13 cellular contexts compared by ENCODE assay signal in the genomic region with DNA sequence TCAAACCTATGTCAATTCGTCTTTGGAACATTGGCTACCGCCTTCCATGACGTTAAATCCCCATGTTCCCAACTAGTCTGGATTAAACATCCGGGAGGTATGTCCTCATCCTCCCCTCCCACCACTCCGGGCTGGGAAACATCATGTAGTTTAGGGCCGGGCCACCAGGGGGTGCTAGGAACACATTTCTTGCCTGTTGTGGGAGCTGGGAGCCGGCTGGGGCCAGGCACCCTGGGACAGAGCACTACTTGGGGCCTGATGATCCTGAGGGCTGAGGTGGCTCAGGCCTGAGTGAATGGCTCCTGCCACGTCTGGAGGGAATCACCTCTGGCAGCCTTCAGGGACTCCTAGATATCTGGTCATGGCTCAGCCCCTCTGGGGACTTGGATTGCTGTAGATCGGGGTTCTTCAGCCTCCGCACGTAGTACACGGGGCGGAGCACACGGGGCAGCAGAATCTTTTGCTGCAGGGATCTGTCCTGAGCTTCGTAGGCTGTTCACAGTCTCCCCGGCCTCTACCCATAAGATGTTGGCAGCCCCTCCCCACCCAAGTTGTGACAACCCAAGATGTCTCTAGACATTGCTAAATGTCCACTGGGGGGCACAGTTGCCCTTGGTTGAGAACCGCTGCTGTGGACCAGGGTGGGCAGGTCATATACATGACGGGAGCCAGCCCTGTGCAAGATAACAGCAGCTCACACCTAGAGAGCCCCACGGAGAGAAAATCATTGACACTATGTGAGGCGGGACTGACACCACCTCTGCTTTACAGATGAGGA.
A peak's percentile ranks its signal among the peaks of the same experiment; 100 is the strongest.
DNase-seq lines count a peak whose midpoint lies in the region; ATAC-seq and TF ChIP-seq lines count a peak whose summit lies in the region.
"Had no signal": no experiment of that assay in that cellular context is flagged by ENCODE, and none has a peak within 500 bp of the region (broad histone marks: within the 10 kb centered on the region; RNA-seq: fewer than 3 reads in every experiment).

No MANE protein-coding gene starts in this region.

- no peak overlapping the region for H3K4me3 ChIP-seq in OCI-LY3 (ENCODE audit: low read length)
- H3K4me3 ChIP-seq: colonic mucosa, transverse colon had no signal

- H3K4me2 ChIP-seq in OCI-LY3 (ENCODE audit: low read length), result no peak overlapping the region

- no peak overlapping the region for H3K9ac ChIP-seq in OCI-LY3 (ENCODE audit: low read length)

- DNase-seq in SKM-1 treated with dmso at 0.1 percent for 144 hours (lab: John Stamatoyannopoulos, UW; ENCODE audit: unreplicated experiment) (peak; percentile 1), SKM-1 (lab: John Stamatoyannopoulos, UW; ENCODE audit: unreplicated experiment) (no peak), left ventricle myocardium superior (peak; percentile 49), activated gamma-delta T cell (lab: John Stamatoyannopoulos, UW) (no peak), globus pallidus (ENCODE audit: low spot score) (no peak)
- DNase-seq: activated naive CD4-positive, alpha-beta T cell treated with anti-CD3 and anti-CD28 coated beads, Interleukin-2, amount 10 ng/mL, durations not matched to agents 7 days and 5 days; colonic mucosa; NCI-H2171 treated with DMSO at 0.1 percent for 48 hours; transverse colon had no signal

- H3K36me3 ChIP-seq in OCI-LY3 (replicated peaks; ENCODE audit: low read depth, low read length), result no peaks in the 10 kb centered on the region
- H3K36me3 ChIP-seq: colonic mucosa, transverse colon had no signal

- no peaks in the 10 kb centered on the region for H3K9me3 ChIP-seq in OCI-LY3 (ENCODE audit: insufficient read depth, low read length)
- H3K9me3 ChIP-seq: colonic mucosa, transverse colon had no signal

- no peak overlapping the region for H3K27ac ChIP-seq in OCI-LY3 (ENCODE audit: low read length)
- H3K27ac ChIP-seq: colonic mucosa, transverse colon had no signal

- intact Hi-C loops in left ventricle myocardium superior (cut with micrococcal nuclease), result loop anchor here (5.0 kb wide), 1 partner anchor 173 kb away; no protein-coding TSS in a partner anchor

- no peaks in the 10 kb centered on the region for H3K4me1 ChIP-seq in OCI-LY3 (ENCODE audit: low read length)
- H3K4me1 ChIP-seq: colonic mucosa, transverse colon had no signal

- no peak overlapping the region for H2AFZ ChIP-seq in OCI-LY3 (ENCODE audit: low read depth, low read length)

- TF ChIP-seq CTCF in GM12872 (IDR thresholded peaks at IDR 0.05; ENCODE audit: insufficient read depth, low read depth, low read length) (peak; percentile 19; the same call in 1 of the 3 replicates), OCI-LY3 (IDR thresholded peaks at IDR 0.05; ENCODE audit: low read depth, low read length) (peak; percentile 24)

- ATAC-seq in left ventricle myocardium superior, result peak; percentile 69
- ATAC-seq in GM21390 (IDR thresholded peaks at IDR 0.05; ENCODE audit: unreplicated experiment), result no peak
- ATAC-seq: activated CD4-positive, CD25-positive, alpha-beta regulatory T cell treated with anti-CD3 and anti-CD28 coated beads, Interleukin-2, amount 50 U/mL, for 24 hours had no signal

- no peaks in the 10 kb centered on the region for H4K20me1 ChIP-seq in OCI-LY3 (ENCODE audit: insufficient read depth, low read length)

- no peaks in the 10 kb centered on the region for H3K79me2 ChIP-seq in OCI-LY3 (ENCODE audit: low read length)

- H3K27me3 ChIP-seq in OCI-LY3 (ENCODE audit: low read depth, low read length), result no peaks in the 10 kb centered on the region
- H3K27me3 ChIP-seq: colonic mucosa, transverse colon had no signal

Comparison
In these comparisons a context has a peak if more than half of its experiments do, and no peak if none do; other contexts are left out.
1. DNase-seq: peak in SKM-1 treated with dmso at 0.1 percent for 144 hours (single experiment) and left ventricle myocardium superior (single experiment); none in SKM-1 (single experiment), activated gamma-delta T cell (single experiment) and globus pallidus (single experiment).